Comparison of ENCODE assay signal across 8 cellular contexts in the genomic region with DNA sequence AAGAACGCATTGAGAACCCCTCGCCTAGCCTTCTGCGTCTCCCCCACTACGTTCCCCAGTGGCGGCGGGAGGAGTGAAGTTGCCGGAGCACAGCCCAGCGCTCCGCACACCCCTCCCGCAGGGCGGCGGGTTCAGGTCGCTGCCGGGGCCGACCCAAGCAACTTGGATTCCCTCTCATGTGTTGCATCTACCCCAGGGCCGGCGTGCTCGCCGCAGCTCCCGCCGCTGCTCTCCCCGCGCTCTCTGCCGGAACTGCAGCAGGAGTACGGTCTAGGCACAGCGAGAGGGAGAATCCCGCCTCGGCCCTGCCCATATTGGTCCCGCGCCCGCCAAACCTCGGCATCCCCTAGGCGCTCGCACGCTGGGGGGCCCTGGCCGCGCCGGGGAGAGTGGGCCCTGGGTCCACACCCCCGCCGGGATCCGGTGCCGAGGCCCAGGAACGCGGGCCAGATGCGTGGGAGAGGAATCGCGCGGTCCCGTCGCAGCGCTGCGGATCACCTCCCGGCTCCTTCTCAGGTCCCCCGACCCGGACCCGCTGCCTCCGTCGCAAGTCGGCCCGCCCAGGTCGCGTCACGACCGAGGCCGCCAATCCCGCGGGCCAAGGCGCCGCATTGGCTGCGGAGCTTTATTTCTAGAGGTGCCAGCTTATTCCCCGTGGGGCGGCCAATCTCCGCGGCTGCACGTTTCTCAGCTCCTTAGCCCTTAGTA. TPM values are rescaled to one million over a fixed set of nuclear protein-coding genes. Genes with fewer than 3 reads are reported as not detected.
A peak's percentile ranks its signal among the peaks of the same experiment; 100 is the strongest.
DNase-seq lines count a peak whose midpoint lies in the region; ATAC-seq and TF ChIP-seq lines count a peak whose summit lies in the region.

No MANE protein-coding gene starts in this region.

- no peak for TF ChIP-seq CTCF in endodermal cell (conservative IDR thresholded peaks at IDR 0.05)

- no peaks in the 10 kb centered on the region for H3K9me3 ChIP-seq in endodermal cell (ENCODE audit: control insufficient read depth, low read length)

- no peaks in the 10 kb centered on the region for H3K4me1 ChIP-seq in endodermal cell (ENCODE audit: control insufficient read depth, insufficient read depth, low read length)

- H3K27me3 Mint-ChIP-seq in endodermal cell (ENCODE audit: insufficient read depth) = peaks cover under 1% of the 10 kb centered on the region

- H3K27me3 ChIP-seq in endodermal cell (ENCODE audit: control insufficient read depth, insufficient read depth, low read length, poor library complexity, severe bottlenecking) = peaks cover 48% of the 10 kb centered on the region

- 0 to 1% methylated on average over 17 to 75 of the region's 75 CpGs for WGBS in endodermal cell (ENCODE audit: insufficient coverage in 1 of 2, insufficient read length in 1 of 2), 2 experiments

- peak; percentile 49 for ATAC-seq in GM19324 (IDR thresholded peaks at IDR 0.05; ENCODE audit: low FRiP score, unreplicated experiment)
- peak; percentile 32 for ATAC-seq in HG03442 (IDR thresholded peaks at IDR 0.05; ENCODE audit: unreplicated experiment)

- DNase-seq in C1 segment of cervical spinal cord (lab: John Stamatoyannopoulos, UW) (peak; percentile 9 to 83 (median 60)), NCI-H774 (lab: John Stamatoyannopoulos, UW) (peak; percentile 78), endodermal cell (peak; percentile 94), midbrain (lab: John Stamatoyannopoulos, UW) (peak; percentile 84)
- DNase-seq in activated CD8-positive, alpha-beta memory T cell treated with anti-CD3 and anti-CD28 coated beads, Interleukin-2, amount 50 U/mL, for 24 hours (ENCODE audit: extremely low read depth) = peak; percentile 47
- peak; percentile 78 to 80 for DNase-seq in stimulated activated CD8-positive, alpha-beta memory T cell treated with anti-CD3 and anti-CD28 coated beads, Interleukin-15, amount 100 ng/mL, for 48 hours (ENCODE audit: low read depth in 2 of 2)

- H3K36me3 ChIP-seq in endodermal cell (ENCODE audit: control insufficient read depth, insufficient read depth, low read length) = peaks cover 7% of the 10 kb centered on the region

- H3K4me3 ChIP-seq in endodermal cell (ENCODE audit: low read length) = peak overlapping the region; percentile 87

- H3K4me1 Mint-ChIP-seq in endodermal cell = peaks cover 14% of the 10 kb centered on the region

- H3K9me3 Mint-ChIP-seq in endodermal cell = no peaks in the 10 kb centered on the region

- H3K9ac ChIP-seq in endodermal cell (ENCODE audit: extremely low read depth, low read length, poor library complexity, severe bottlenecking) = peak overlapping the region; percentile 80

- H3K4me3 Mint-ChIP-seq in endodermal cell = peak overlapping the region; percentile 90

- peak overlapping the region; percentile 91 for H3K27ac Mint-ChIP-seq in endodermal cell

- H3K36me3 Mint-ChIP-seq in endodermal cell (ENCODE audit: low read depth) = peaks cover 12% of the 10 kb centered on the region

- H3K27ac ChIP-seq in endodermal cell (ENCODE audit: low read depth, low read length) = no peak overlapping the region

RNA-seq across cellular contexts. Expression of gene TMEM243, which starts 0.6 kb away (rescaled TPM):
- 10 to 100 TPM; 21.7 to 22.3 TPM for total RNA-seq in endodermal cell
- polyA plus RNA-seq in endodermal cell (2013, experiment 1 of 2) = 18.5 TPM
- 16.6 TPM for polyA plus RNA-seq in endodermal cell (2013, experiment 2 of 2)
